Comparison of ENCODE assay signal across 33 cellular contexts in the genomic region with DNA sequence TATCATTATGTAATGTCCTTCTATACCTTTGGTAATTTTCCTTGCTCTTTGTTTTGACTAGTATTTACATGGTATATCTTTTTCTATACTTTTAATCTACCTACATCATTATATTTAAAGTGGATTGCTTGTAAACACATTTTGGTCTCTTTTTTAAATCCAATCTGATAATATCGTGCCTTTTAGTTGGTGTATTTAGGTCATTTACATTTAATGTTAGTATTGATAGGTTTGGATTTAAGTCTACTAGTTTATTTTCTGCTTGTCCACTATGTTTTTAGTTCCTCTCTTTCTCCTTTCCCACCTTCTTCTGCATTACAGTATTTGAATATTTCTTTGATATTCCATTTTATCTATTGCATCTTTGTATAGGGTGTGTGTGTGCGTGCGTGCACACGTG.
"Had no signal": no experiment of that assay in that cellular context is flagged by ENCODE, and none has a peak within 500 bp of the region (broad histone marks: within the 10 kb centered on the region; RNA-seq: fewer than 3 reads in every experiment).

No MANE protein-coding gene starts in this region.

- H3K4me1 ChIP-seq: adrenal gland, ascending aorta, body of pancreas, breast epithelium had no signal

- FAIRE-seq: astrocyte, bronchial epithelial cell, colon had no signal

- ATAC-seq: activated naive CD4-positive, alpha-beta T cell treated with anti-CD3 and anti-CD28 coated beads, Interleukin-2, amount 50 U/mL, for 72 hours; activated naive CD8-positive, alpha-beta T cell treated with anti-CD3 and anti-CD28 coated beads, Interleukin-2, amount 50 U/mL, for 24 hours; activated T-cell treated with anti-CD3 and anti-CD28 coated beads, Interleukin-2, amount 50 U/mL, for 4 hours; activated T-cell treated with anti-CD3 and anti-CD28 coated beads, Interleukin-2, amount 50 U/mL, for 72 hours; activated T-helper 17 cell treated with anti-CD3 and anti-CD28 coated beads, Interleukin-2, amount 50 U/mL, for 72 hours; body of pancreas had no signal

- H3K27ac ChIP-seq: adrenal gland, ascending aorta, body of pancreas, brain microvascular endothelial cell, breast epithelium, cardiac muscle cell had no signal

- H3K27me3 ChIP-seq: adrenal gland, ascending aorta, body of pancreas, brain microvascular endothelial cell, breast epithelium, cardiac muscle cell had no signal

- DNase-seq: activated effector memory CD4-positive, alpha-beta T cell treated with anti-CD3 and anti-CD28 coated beads, Interleukin-2, amount 50 U/mL, for 16 hours; activated effector memory CD4-positive, alpha-beta T cell treated with Interleukin-2 at 50 U/mL for 16 hours; activated gamma-delta T cell; activated gamma-delta T cell treated with Interleukin-2 at 50 U/mL for 16 hours; activated naive CD4-positive, alpha-beta T cell; activated naive CD4-positive, alpha-beta T cell treated with anti-CD3 and anti-CD28 coated beads for 36 hours; activated naive CD4-positive, alpha-beta T cell treated with anti-CD3 and anti-CD28 coated beads, Interleukin-2, amount 10 ng/mL, durations not matched to agents 7 days and 5 days; activated naive CD4-positive, alpha-beta T cell treated with anti-CD3 and anti-CD28 coated beads, Interleukin-2, amount 50 U/mL, for 16 hours; activated naive CD4-positive, alpha-beta T cell treated with Interleukin-2 at 50 U/mL for 16 hours; activated naive CD8-positive, alpha-beta T cell treated with anti-CD3 and anti-CD28 coated beads for 36 hours; activated naive CD8-positive, alpha-beta T cell treated with anti-CD3 and anti-CD28 coated beads, Interleukin-2, amount 10 ng/mL, durations not matched to agents 7 days and 5 days; activated naive CD8-positive, alpha-beta T cell treated with anti-CD3 and anti-CD28 coated beads, Interleukin-2, amount 50 U/mL, for 24 hours; activated T-cell treated with anti-CD3 and anti-CD28 coated beads, Interleukin-2, amount 50 U/mL, for 4 hours; activated T-cell treated with anti-CD3 and anti-CD28 coated beads, Interleukin-2, amount 50 U/mL, for 48 hours; activated T-cell treated with anti-CD3 and anti-CD28 coated beads, Interleukin-2, amount 50 U/mL, for 72 hours; adrenal gland; amniotic stem cell; amygdala; anterior cingulate cortex; aorta; body of pancreas; brain microvascular endothelial cell; caudate nucleus; central memory CD4-positive, alpha-beta T cell; cerebellar nuclear complex had no signal

- H3K36me3 ChIP-seq: adrenal gland, ascending aorta, brain microvascular endothelial cell, breast epithelium, cardiac muscle cell had no signal

- H3K4me3 ChIP-seq: adrenal gland, ascending aorta, body of pancreas, breast epithelium, cardiac muscle cell had no signal

- H3K9me3 ChIP-seq: body of pancreas had no signal
